18 cellular contexts compared by ENCODE assay signal in genomic region chr5:14435481-14435880, GRCh38.
"Had no signal": no experiment of that assay in that cellular context is flagged by ENCODE, and none has a peak within 500 bp of the region (broad histone marks: within the 10 kb centered on the region; RNA-seq: fewer than 3 reads in every experiment).

No MANE protein-coding gene starts in this region.

- H3K36me3 Mint-ChIP-seq: stimulated activated effector memory CD8-positive, alpha-beta T cell treated with anti-CD3 and anti-CD28 coated beads, Interleukin-12 subunit alpha, Interleukin-12 subunit beta, amount 100 ng/mL, for 72 hours had no signal

- H3K4me1 ChIP-seq: lower lobe of right lung, right atrium auricular region had no signal

- H3K4me3 Mint-ChIP-seq: activated CD4-positive, alpha-beta T cell treated with anti-CD3 and anti-CD28 coated beads, Interleukin-2, amount 10 ng/mL, durations not matched to agents 24 days and 14 days; activated naive CD8-positive, alpha-beta T cell treated with anti-CD3 and anti-CD28 coated beads, Interleukin-2, amount 50 U/mL, for 24 hours; stimulated activated effector memory CD8-positive, alpha-beta T cell treated with anti-CD3 and anti-CD28 coated beads, Interleukin-12 subunit alpha, Interleukin-12 subunit beta, amount 100 ng/mL, for 72 hours; T-helper 17 cell; type B pancreatic cell; WTC11 had no signal

- H3K36me3 ChIP-seq: neutrophil, right atrium auricular region had no signal

- H3K9me3 Mint-ChIP-seq: naive B cell; stimulated activated effector memory CD8-positive, alpha-beta T cell treated with anti-CD3 and anti-CD28 coated beads, Interleukin-12 subunit alpha, Interleukin-12 subunit beta, amount 100 ng/mL, for 72 hours; type B pancreatic cell had no signal

- H3K9me3 ChIP-seq: lower lobe of right lung, neutrophil, right atrium auricular region had no signal

- H3K27ac Mint-ChIP-seq: activated naive CD8-positive, alpha-beta T cell treated with anti-CD3 and anti-CD28 coated beads, Interleukin-2, amount 50 U/mL, for 24 hours; stimulated activated effector memory CD8-positive, alpha-beta T cell treated with anti-CD3 and anti-CD28 coated beads, Interleukin-12 subunit alpha, Interleukin-12 subunit beta, amount 100 ng/mL, for 72 hours; T-helper 17 cell; type B pancreatic cell; WTC11 had no signal

- H3K27ac ChIP-seq: coronary artery, lower lobe of right lung, neutrophil, right atrium auricular region had no signal

- ATAC-seq: activated naive CD8-positive, alpha-beta T cell treated with anti-CD3 and anti-CD28 coated beads, Interleukin-2, amount 50 U/mL, for 24 hours; left cardiac atrium; lower lobe of right lung; stimulated activated effector memory CD8-positive, alpha-beta T cell treated with anti-CD3 and anti-CD28 coated beads, Interleukin-12 subunit alpha, Interleukin-12 subunit beta, amount 100 ng/mL, for 72 hours; T-helper 17 cell; WTC11 had no signal

- H3K27me3 Mint-ChIP-seq: activated CD4-positive, alpha-beta T cell treated with anti-CD3 and anti-CD28 coated beads, Interleukin-2, amount 10 ng/mL, durations not matched to agents 24 days and 14 days; naive B cell; type B pancreatic cell had no signal

- H3K4me3 ChIP-seq: coronary artery, lower lobe of right lung, right atrium auricular region had no signal

- H3K27me3 ChIP-seq: neutrophil, right atrium auricular region had no signal

- DNase-seq: activated CD4-positive, alpha-beta T cell treated with anti-CD3 and anti-CD28 coated beads, Interleukin-2, amount 10 ng/mL, durations not matched to agents 24 days and 14 days; activated CD8-positive, alpha-beta memory T cell treated with anti-CD3 and anti-CD28 coated beads for 24 hours; activated naive CD4-positive, alpha-beta T cell treated with Interleukin-2 at 50 U/mL for 16 hours; activated naive CD8-positive, alpha-beta T cell treated with anti-CD3 and anti-CD28 coated beads, Interleukin-2, amount 50 U/mL, for 24 hours; caudate nucleus; effector CD4-positive, alpha-beta T cell; hypothalamus; left cardiac atrium; lower lobe of right lung; naive B cell; small intestine; T-helper 17 cell had no signal
